In genomic region chr5:74945561-74946165, GRCh38 we compare ENCODE assay signal across 11 cellular contexts.
DNase-seq lines count a peak whose midpoint lies in the region; ATAC-seq and TF ChIP-seq lines count a peak whose summit lies in the region.
"Had no signal": no experiment of that assay in that cellular context is flagged by ENCODE, and none has a peak within 500 bp of the region (broad histone marks: within the 10 kb centered on the region; RNA-seq: fewer than 3 reads in every experiment).

No MANE protein-coding gene starts in this region.

- no peak for TF ChIP-seq CTCF in activated CD8-positive, alpha-beta T cell treated with anti-CD3 and anti-CD28 coated beads for 36 hours (IDR thresholded peaks at IDR 0.05)

- no peak overlapping the region for H3K4me3 Mint-ChIP-seq in activated CD8-positive, alpha-beta T cell treated with anti-CD3 and anti-CD28 coated beads for 36 hours

- peaks cover 11% of the 10 kb centered on the region for H3K4me1 Mint-ChIP-seq in activated CD8-positive, alpha-beta T cell treated with anti-CD3 and anti-CD28 coated beads for 36 hours (ENCODE audit: low read depth)

- POLR2A ChIA-PET in activated CD8-positive, alpha-beta T cell treated with anti-CD3 and anti-CD28 coated beads for 36 hours (lab: Charles Lee): no interaction called here

- no peak overlapping the region for H3K27ac Mint-ChIP-seq in activated CD8-positive, alpha-beta T cell treated with anti-CD3 and anti-CD28 coated beads for 36 hours
- H3K27ac Mint-ChIP-seq: naive thymus-derived CD4-positive, alpha-beta T cell had no signal

- DNase-seq in activated naive CD4-positive, alpha-beta T cell treated with Interleukin-2 at 50 U/mL for 16 hours: peak; percentile 25
- no peak for DNase-seq in activated naive CD4-positive, alpha-beta T cell (lab: John Stamatoyannopoulos, UW)
- DNase-seq in activated CD8-positive, alpha-beta T cell treated with anti-CD3 and anti-CD28 coated beads for 36 hours: peak; percentile 79
- DNase-seq in stimulated activated naive CD8-positive, alpha-beta T cell treated with anti-CD3 and anti-CD28 coated beads, Interleukin-15, Interleukin-2, amounts not matched to agents 100 U/mL and 50 U/mL, for 24 hours: peak; percentile 44
- DNase-seq in middle frontal gyrus (ENCODE audit: extremely low spot score, low spot score) (no peak), NCI-H524 treated with DMSO at 0.1 percent for 48 hours (lab: John Stamatoyannopoulos, UW) (no peak)
- DNase-seq: heart right ventricle, NCI-H510A treated with DMSO at 0.1 percent for 48 hours had no signal

- peak; percentile 96 for ATAC-seq in HG02885 (IDR thresholded peaks at IDR 0.05; ENCODE audit: poor library complexity, unreplicated experiment)
- peak; percentile 96 for ATAC-seq in activated CD8-positive, alpha-beta T cell treated with anti-CD3 and anti-CD28 coated beads for 36 hours
- peak; percentile 96 for ATAC-seq in stimulated activated naive CD8-positive, alpha-beta T cell treated with anti-CD3 and anti-CD28 coated beads, Interleukin-15, Interleukin-2, amounts not matched to agents 100 U/mL and 50 U/mL, for 24 hours
- no peak for ATAC-seq in HG03354 (IDR thresholded peaks at IDR 0.05; ENCODE audit: poor library complexity, severe bottlenecking, unreplicated experiment)
- ATAC-seq: heart right ventricle; naive thymus-derived CD4-positive, alpha-beta T cell had no signal

- H3K36me3 Mint-ChIP-seq in activated CD8-positive, alpha-beta T cell treated with anti-CD3 and anti-CD28 coated beads for 36 hours (ENCODE audit: low read depth): no peaks in the 10 kb centered on the region
- H3K36me3 Mint-ChIP-seq: naive thymus-derived CD4-positive, alpha-beta T cell had no signal

- H3K27me3 Mint-ChIP-seq in activated CD8-positive, alpha-beta T cell treated with anti-CD3 and anti-CD28 coated beads for 36 hours: peaks cover 12% of the 10 kb centered on the region

- intact Hi-C loops in activated CD8-positive, alpha-beta T cell treated with anti-CD3 and anti-CD28 coated beads for 36 hours (cut with micrococcal nuclease): no loop called here

- no peaks in the 10 kb centered on the region for H3K9me3 Mint-ChIP-seq in activated CD8-positive, alpha-beta T cell treated with anti-CD3 and anti-CD28 coated beads for 36 hours

- CTCF ChIA-PET in activated CD8-positive, alpha-beta T cell treated with anti-CD3 and anti-CD28 coated beads for 36 hours (lab: Charles Lee): interaction anchor here (0.7 to 3.6 kb wide), 2 partner anchors 11 to 104 kb away, joined by 3 to 19 read pairs; no protein-coding TSS in a partner anchor

Comparison
In these comparisons a context has a peak if more than half of its experiments do, and no peak if none do; other contexts are left out.
1. DNase-seq: peak in activated naive CD4-positive, alpha-beta T cell treated with Interleukin-2 at 50 U/mL for 16 hours (single experiment), activated CD8-positive, alpha-beta T cell treated with anti-CD3 and anti-CD28 coated beads for 36 hours (single experiment) and stimulated activated naive CD8-positive, alpha-beta T cell treated with anti-CD3 and anti-CD28 coated beads, Interleukin-15, Interleukin-2, amounts not matched to agents 100 U/mL and 50 U/mL, for 24 hours (single experiment); none in activated naive CD4-positive, alpha-beta T cell (0 of 4), middle frontal gyrus (single experiment) and NCI-H524 treated with DMSO at 0.1 percent for 48 hours (single experiment).